ENCODE assay signal across 21 cellular contexts in genomic region chr7:142359694-142360279, GRCh38.
DNase-seq lines count a peak whose midpoint lies in the region; ATAC-seq, FAIRE-seq and TF ChIP-seq lines count a peak whose summit lies in the region.
"Had no signal": no experiment of that assay in that cellular context is flagged by ENCODE, and none has a peak within 500 bp of the region (broad histone marks: within the 10 kb centered on the region; RNA-seq: fewer than 3 reads in every experiment).

No MANE protein-coding gene starts in this region.

- H3K4ac ChIP-seq in H1 (replicated peaks; ENCODE audit: insufficient read length, low read depth, low read length), result no peak overlapping the region

- no peaks in the 10 kb centered on the region for H3K27me3 ChIP-seq in right atrium auricular region
- H3K27me3 ChIP-seq in H1 (replicated peaks in 1 of 4; ENCODE audit: control insufficient read depth in 3 of 4, extremely low read depth in 1 of 4, insufficient read depth in 3 of 4, low read length in 3 of 4), result no peaks in the 10 kb centered on the region; a peak in 1 of 7 replicates
- no peaks in the 10 kb centered on the region for H3K27me3 ChIP-seq in tibial artery
- H3K27me3 ChIP-seq in mammary epithelial cell (ENCODE audit: insufficient read depth, low read length), result no peaks in the 10 kb centered on the region

- FAIRE-seq in H1 (lab: Jason Lieb, UNC), result no peak
- FAIRE-seq: A204.1, GM12878, GM18507, RCC 7860 had no signal

- no peak overlapping the region for H3K18ac ChIP-seq in H1 (ENCODE audit: extremely low read depth, low read length)

- no peak overlapping the region for H2AK5ac ChIP-seq in H1 (ENCODE audit: low read depth, low read length)

- no peak overlapping the region for H3K56ac ChIP-seq in H1 (replicated peaks; ENCODE audit: insufficient read length, low read depth, low read length)

- POLR2A ChIA-PET in H1 (lab: Charles Lee; ENCODE audit: partially characterized antibody), result interaction anchor here (0.6 kb wide), 1 partner anchor 1284 kb away, joined by 4 read pairs; no protein-coding TSS in a partner anchor

- no peak overlapping the region for H2BK20ac ChIP-seq in H1 (ENCODE audit: low read length)

- no TSS peak for BruUV-seq in mammary epithelial cell (replicated peaks; lab: Mats Ljungman, UMichigan)

- H4K20me1 ChIP-seq in H1 (replicated peaks in 1 of 2; ENCODE audit: control insufficient read depth in 1 of 2, insufficient read depth in 2 of 2, low read length in 2 of 2), result no peaks in the 10 kb centered on the region
- H4K20me1 ChIP-seq in mammary epithelial cell (ENCODE audit: insufficient read depth, low read length), result no peaks in the 10 kb centered on the region

- no peak overlapping the region for H3K23ac ChIP-seq in H1 (ENCODE audit: insufficient read length)

- no peak overlapping the region for H2BK5ac ChIP-seq in H1 (ENCODE audit: low read depth, low read length)

- H3K4me3 ChIP-seq in right atrium auricular region, result no peak overlapping the region
- no peak overlapping the region for H3K4me3 ChIP-seq in H1 (ENCODE audit: extremely low read depth in 1 of 4, insufficient read depth in 2 of 4, low read depth in 3 of 4, low read length in 4 of 4)
- H3K4me3 ChIP-seq in tibial artery, result no peak overlapping the region
- no peak overlapping the region for H3K4me3 ChIP-seq in mammary epithelial cell (replicated peaks in 1 of 3; ENCODE audit: insufficient read depth in 1 of 3, low read depth in 2 of 3, low read length in 3 of 3)
- H3K4me3 ChIP-seq: GM12878 had no signal

- no peaks in the 10 kb centered on the region for H3K79me1 ChIP-seq in H1 (ENCODE audit: low read depth, low read length)

- 59% methylated on average over 8 of the region's 8 CpGs; no CpG with 5 or more reads in 1 of the 2 experiments for WGBS in H1 (ENCODE audit: extremely low coverage in 1 of 2, insufficient coverage in 1 of 2, insufficient read length in 1 of 2, insufficient replicate concordance in 2 of 2, low coverage in 1 of 2, low lambda C conversion rate in 2 of 2, missing lambda C conversion rate in 1 of 2), 2 experiments
- 72% methylated on average over 8 of the region's 8 CpGs for WGBS in mammary epithelial cell (ENCODE audit: low coverage, missing lambda C conversion rate)

- no peak overlapping the region for H4K5ac ChIP-seq in H1 (ENCODE audit: insufficient read length, low read depth, low read length)

- H3K27ac ChIP-seq in right atrium auricular region (no peak overlapping the region), H1 (ENCODE audit: low read depth, low read length) (no peak overlapping the region), tibial artery (no peak overlapping the region), mammary epithelial cell (ENCODE audit: insufficient read depth, low read depth, low read length) (no peak overlapping the region)

- no peak for TF ChIP-seq RAD21 in H1 (IDR thresholded peaks at IDR 0.05 in 1 of 2, conservative IDR thresholded peaks at IDR 0.05 in 1 of 2; ENCODE audit: low read depth in 2 of 2, low read length in 2 of 2)

- H3K9me3 ChIP-seq in right atrium auricular region, result peaks cover 0 to 8% of the 10 kb centered on the region in 2 donors
- H3K9me3 ChIP-seq in H1 (ENCODE audit: insufficient read depth in 2 of 2, low read depth in 1 of 2, low read length in 1 of 2), result peaks cover 0 to 10% of the 10 kb centered on the region in 2 experiments; a peak in 2 of 4 replicates
- H3K9me3 ChIP-seq in tibial artery, result no peaks in the 10 kb centered on the region
- no peaks in the 10 kb centered on the region for H3K9me3 ChIP-seq in mammary epithelial cell (replicated peaks; ENCODE audit: insufficient read depth, low read length)
- H3K9me3 ChIP-seq: Caco-2 had no signal

- H4K91ac ChIP-seq in H1 (replicated peaks; ENCODE audit: insufficient read length, low read length), result no peak overlapping the region

- H2AFZ ChIP-seq in H1 (ENCODE audit: low read length), result no peak overlapping the region
- H2AFZ ChIP-seq in mammary epithelial cell (ENCODE audit: low read depth, low read length), result no peak overlapping the region

- H3K79me2 ChIP-seq in H1 (ENCODE audit: control insufficient read depth in 1 of 2, insufficient read depth in 2 of 2, low read length in 2 of 2) (no peaks in the 10 kb centered on the region), mammary epithelial cell (ENCODE audit: insufficient read depth, low read length) (no peaks in the 10 kb centered on the region)

- H3K9ac ChIP-seq in H1 (replicated peaks in 1 of 4; ENCODE audit: extremely low read depth in 1 of 4, low read depth in 3 of 4, low read length in 3 of 4) (no peak overlapping the region), mammary epithelial cell (ENCODE audit: insufficient read depth, low read length) (no peak overlapping the region)

- TF ChIP-seq EP300 in H1 (IDR thresholded peaks at IDR 0.05; ENCODE audit: borderline replicate concordance in 1 of 2, low read depth in 2 of 2, low read length in 2 of 2), result no peak

- dilution Hi-C loops in mammary epithelial cell (cut with HindIII; ENCODE audit: low sequenced_read_pairs), result no loop called here

- in situ Hi-C loops in mammary epithelial cell (cut with MboI; ENCODE audit: low sequenced_read_pairs in 2 of 2), result loop anchor here in 1 of 2 donors (10.0 kb wide), 1 partner anchor 125 kb away; no protein-coding TSS in a partner anchor

- no peaks in the 10 kb centered on the region for H3K4me1 ChIP-seq in right atrium auricular region
- peaks cover 5 to 17% (median 13%) of the 10 kb centered on the region in 4 experiments; a peak in 5 of 7 replicates for H3K4me1 ChIP-seq in H1 (replicated peaks in 1 of 4; ENCODE audit: control insufficient read depth in 3 of 4, insufficient read depth in 4 of 4, low read length in 3 of 4)
- no peaks in the 10 kb centered on the region for H3K4me1 ChIP-seq in tibial artery
- H3K4me1 ChIP-seq in mammary epithelial cell (ENCODE audit: insufficient read depth, low read length), result peaks cover 7% of the 10 kb centered on the region

- intact Hi-C loops in left ventricle myocardium superior (cut with micrococcal nuclease), result no loop called here
- intact Hi-C loops in tibial artery (cut with DNase I; ENCODE audit: low total_unique reads), result no loop called here
- intact Hi-C loops in mammary epithelial cell (cut with micrococcal nuclease), result loop anchor here (2.0 to 10.0 kb wide), 3 partner anchors 57 to 425 kb away; no protein-coding TSS in a partner anchor

- ATAC-seq in left ventricle myocardium superior (peak; percentile 73), HG03565 (IDR thresholded peaks at IDR 0.05; ENCODE audit: unreplicated experiment) (no peak)
- ATAC-seq: GM12878 had no signal

- no peak for TF ChIP-seq POLR2A in H1 (IDR thresholded peaks at IDR 0.05; ENCODE audit: control extremely low read depth in 1 of 2, low read depth in 2 of 2, low read length in 2 of 2)

- H2BK120ac ChIP-seq in H1 (replicated peaks; ENCODE audit: low read depth, low read length), result no peak overlapping the region

- H3K4me2 ChIP-seq in H1 (ENCODE audit: insufficient read depth in 1 of 2, low read depth in 2 of 2, low read length in 2 of 2) (no peak overlapping the region), mammary epithelial cell (ENCODE audit: insufficient read depth, low read depth, low read length) (no peak overlapping the region)

- CTCF ChIA-PET in H1 (lab: Charles Lee; ENCODE audit: partially characterized antibody) (interaction anchor here (0.5 to 21.2 kb wide), 25 partner anchors 9 to 822 kb away, joined by 3 to 337 read pairs (median 4); no protein-coding TSS in a partner anchor), mammary epithelial cell (lab: Charles Lee; ENCODE audit: low non-redundant PET) (no interaction called here)

- no peak overlapping the region for H4K8ac ChIP-seq in H1 (ENCODE audit: extremely low read depth, insufficient read depth, low read length)

- peak overlapping the region; percentile 85 for H2BK12ac ChIP-seq in H1 (ENCODE audit: low read depth, low read length)

- no peak for DNase-seq in left ventricle myocardium superior
- DNase-seq in right atrium auricular region (ENCODE audit: low spot score), result no peak
- DNase-seq in H1 (ENCODE audit: low read depth in 1 of 2, low spot score in 2 of 2), result no peak
- DNase-seq in midbrain (lab: John Stamatoyannopoulos, UW), result peak; percentile 27
- no peak for DNase-seq in tibial artery
- DNase-seq in NCI-H345 treated with DMSO at 0.1 percent for 48 hours (lab: John Stamatoyannopoulos, UW; ENCODE audit: unreplicated experiment), result no peak
- no peak for DNase-seq in mammary epithelial cell
- DNase-seq: Caco-2, DMS53, GOT3, KBM-7, NCI-H1105 treated with DMSO at 0.1 percent for 48 hours, NCI-H1930, NCI-H2171 treated with DMSO at 0.1 percent for 48 hours, NCI-H510A, SIG-M5 had no signal

- no peak overlapping the region for H3K14ac ChIP-seq in H1 (ENCODE audit: insufficient read length)

- H3K36me3 ChIP-seq in right atrium auricular region (no peaks in the 10 kb centered on the region), H1 (ENCODE audit: control insufficient read depth in 2 of 4, insufficient read depth in 4 of 4, low read length in 3 of 4) (no peaks in the 10 kb centered on the region), tibial artery (no peaks in the 10 kb centered on the region), mammary epithelial cell (ENCODE audit: insufficient read depth, low read length) (no peaks in the 10 kb centered on the region)

- TF ChIP-seq CTCF in right atrium auricular region (IDR thresholded peaks at IDR 0.05), result no peak
- no peak for TF ChIP-seq CTCF in H1 (IDR thresholded peaks at IDR 0.05; ENCODE audit: control extremely low read depth in 1 of 3, insufficient read depth in 1 of 3, low read depth in 1 of 3, low read length in 3 of 3)
- no peak for TF ChIP-seq CTCF in tibial artery (IDR thresholded peaks at IDR 0.05)
- TF ChIP-seq CTCF in mammary epithelial cell (conservative IDR thresholded peaks at IDR 0.05 in 1 of 2, IDR thresholded peaks at IDR 0.05 in 1 of 2; ENCODE audit: extremely low read depth in 1 of 2, insufficient read depth in 1 of 2, low read depth in 1 of 2, low read length in 2 of 2), result no peak

- H3K23me2 ChIP-seq in H1 (ENCODE audit: low read depth, low read length), result no peaks in the 10 kb centered on the region

- H2BK15ac ChIP-seq in H1 (ENCODE audit: low read length), result no peak overlapping the region

TF ChIP-seq in H1, 55 proteins besides CTCF, POLR2A, EP300 and RAD21 (continues in another document):
- no peak for TF ChIP-seq SAP30 (IDR thresholded peaks at IDR 0.05; ENCODE audit: insufficient read depth, insufficient replicate concordance, low read length)
- no peak for TF ChIP-seq ASH2L (IDR thresholded peaks at IDR 0.05; ENCODE audit: low read length)
- TF ChIP-seq KDM1A (IDR thresholded peaks at IDR 0.05; ENCODE audit: borderline replicate concordance, low read length), result no peak
- no peak for TF ChIP-seq TBP (IDR thresholded peaks at IDR 0.05; ENCODE audit: low read depth, low read length)
- TF ChIP-seq, protein P1, sequence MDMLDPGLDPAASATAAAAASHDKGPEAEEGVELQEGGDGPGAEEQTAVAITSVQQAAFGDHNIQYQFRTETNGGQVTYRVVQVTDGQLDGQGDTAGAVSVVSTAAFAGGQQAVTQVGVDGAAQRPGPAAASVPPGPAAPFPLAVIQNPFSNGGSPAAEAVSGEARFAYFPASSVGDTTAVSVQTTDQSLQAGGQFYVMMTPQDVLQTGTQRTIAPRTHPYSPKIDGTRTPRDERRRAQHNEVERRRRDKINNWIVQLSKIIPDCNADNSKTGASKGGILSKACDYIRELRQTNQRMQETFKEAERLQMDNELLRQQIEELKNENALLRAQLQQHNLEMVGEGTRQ (IDR thresholded peaks at IDR 0.05; ENCODE audit: low read length), result no peak
- TF ChIP-seq HDAC6 (IDR thresholded peaks at IDR 0.05; ENCODE audit: low read depth, low read length), result no peak
